In genomic region chr17:8365143-8365542, GRCh38 we compare ENCODE assay signal across 18 cellular contexts. TPM values are rescaled to one million over a fixed set of nuclear protein-coding genes. Genes with fewer than 3 reads are reported as not detected.
A peak's percentile ranks its signal among the peaks of the same experiment; 100 is the strongest.
DNase-seq lines count a peak whose midpoint lies in the region; ATAC-seq and TF ChIP-seq lines count a peak whose summit lies in the region.
"Had no signal": no experiment of that assay in that cellular context is flagged by ENCODE, and none has a peak within 500 bp of the region (broad histone marks: within the 10 kb centered on the region; RNA-seq: fewer than 3 reads in every experiment).

No MANE protein-coding gene starts in this region.

- peaks cover 11 to 19% of the 10 kb centered on the region in 2 experiments for H3K36me3 ChIP-seq in SK-N-SH (replicated peaks in 1 of 2; ENCODE audit: control insufficient read depth in 1 of 2, insufficient read depth in 2 of 2, low read length in 1 of 2)
- H3K36me3 ChIP-seq in fibroblast of lung (ENCODE audit: control insufficient read depth, insufficient read depth, low read length): peaks cover 3% of the 10 kb centered on the region
- peaks cover 12% of the 10 kb centered on the region for H3K36me3 ChIP-seq in osteoblast (ENCODE audit: insufficient read depth, low read length)

- H3K9ac ChIP-seq in SK-N-SH (no peak overlapping the region), fibroblast of lung (ENCODE audit: insufficient read depth, low read length) (no peak overlapping the region)

- H2AFZ ChIP-seq in SK-N-SH (ENCODE audit: low read depth): no peak overlapping the region
- no peak overlapping the region for H2AFZ ChIP-seq in fibroblast of lung (ENCODE audit: low read length)
- H2AFZ ChIP-seq in osteoblast (ENCODE audit: low read length): no peak overlapping the region

- no peaks in the 10 kb centered on the region for H3K9me2 ChIP-seq in SK-N-SH

- no peak for ATAC-seq in GM21723 (IDR thresholded peaks at IDR 0.05; ENCODE audit: unreplicated experiment)
- ATAC-seq in HG02981 (IDR thresholded peaks at IDR 0.05; ENCODE audit: unreplicated experiment): no peak
- ATAC-seq: T-helper 17 cell had no signal

- H3K9me3 ChIP-seq in SK-N-SH (no peaks in the 10 kb centered on the region), fibroblast of lung (ENCODE audit: control insufficient read depth, insufficient read depth, low read depth, low read length) (no peaks in the 10 kb centered on the region), osteoblast (ENCODE audit: low read depth, low read length) (no peaks in the 10 kb centered on the region)
- H3K9me3 ChIP-seq: esophagus squamous epithelium, neutrophil had no signal

- H3K4me2 ChIP-seq in SK-N-SH (no peak overlapping the region), fibroblast of lung (ENCODE audit: extremely low read depth, insufficient read depth, low read length) (no peak overlapping the region), osteoblast (ENCODE audit: insufficient read depth, low read length) (no peak overlapping the region)

- H3F3A ChIP-seq in SK-N-SH (replicated peaks; ENCODE audit: insufficient read depth): peaks cover 14% of the 10 kb centered on the region

- peaks cover 0 to 5% of the 10 kb centered on the region in 2 experiments; a peak in 2 of 4 replicates for H3K4me1 ChIP-seq in SK-N-SH (ENCODE audit: control insufficient read depth in 1 of 2, insufficient read depth in 2 of 2, low read depth in 1 of 2, low read length in 1 of 2)
- peaks cover 4% of the 10 kb centered on the region for H3K4me1 ChIP-seq in fibroblast of lung (ENCODE audit: control insufficient read depth, extremely low read depth, insufficient read depth, low read length)
- peaks cover 42% of the 10 kb centered on the region for H3K4me1 ChIP-seq in osteoblast (ENCODE audit: insufficient read depth, low read length)

- TF ChIP-seq CTCF in SK-N-SH (IDR thresholded peaks at IDR 0.05) (no peak), fibroblast of lung (conservative IDR thresholded peaks at IDR 0.05 in 1 of 2, IDR thresholded peaks at IDR 0.05 in 1 of 2; ENCODE audit: low read depth in 1 of 2, low read length in 2 of 2) (no peak), osteoblast (IDR thresholded peaks at IDR 0.05; ENCODE audit: extremely low read depth, low read depth, low read length) (no peak)

- H4K20me1 ChIP-seq in SK-N-SH (ENCODE audit: insufficient read depth) (no peaks in the 10 kb centered on the region), fibroblast of lung (ENCODE audit: control insufficient read depth, extremely low read depth, insufficient read depth, low read length) (no peaks in the 10 kb centered on the region), osteoblast (ENCODE audit: insufficient read depth, low read length) (no peaks in the 10 kb centered on the region)

- no peak for TF ChIP-seq RAD21 in SK-N-SH (IDR thresholded peaks at IDR 0.05; ENCODE audit: low read length)

- H3K27me3 ChIP-seq in SK-N-SH (ENCODE audit: insufficient read depth) (no peaks in the 10 kb centered on the region), fibroblast of lung (ENCODE audit: control insufficient read depth, insufficient read depth, low read length) (no peaks in the 10 kb centered on the region), osteoblast (ENCODE audit: insufficient read depth, low read length) (no peaks in the 10 kb centered on the region)
- H3K27me3 ChIP-seq: esophagus squamous epithelium, neutrophil had no signal

- 60% methylated on average over 1 of the region's 1 CpG for WGBS in SK-N-SH (ENCODE audit: low lambda C conversion rate)

- H3K4me3 ChIP-seq in SK-N-SH (ENCODE audit: low read depth in 2 of 2, low read length in 1 of 2) (no peak overlapping the region), fibroblast of lung (replicated peaks in 1 of 4; ENCODE audit: control extremely low read depth in 1 of 4, insufficient read depth in 1 of 4, low read depth in 3 of 4, low read length in 4 of 4) (no peak overlapping the region), osteoblast (ENCODE audit: insufficient read depth, low read length) (no peak overlapping the region)
- H3K4me3 ChIP-seq: coronary artery, esophagus squamous epithelium had no signal

- H3K27ac ChIP-seq in SK-N-SH (ENCODE audit: low read depth in 2 of 2, low read length in 1 of 2): peak overlapping the region; percentile 3 to 57; a peak in 3 of 4 replicates
- no peak overlapping the region for H3K27ac ChIP-seq in fibroblast of lung (ENCODE audit: insufficient read depth, low read length)
- H3K27ac ChIP-seq in osteoblast (ENCODE audit: low read depth, low read length): peak overlapping the region; percentile 72
- H3K27ac ChIP-seq: neutrophil had no signal

- H3K79me2 ChIP-seq in SK-N-SH (ENCODE audit: insufficient read depth): no peaks in the 10 kb centered on the region
- no peaks in the 10 kb centered on the region for H3K79me2 ChIP-seq in fibroblast of lung (ENCODE audit: control insufficient read depth, insufficient read depth, low read length)
- no peaks in the 10 kb centered on the region for H3K79me2 ChIP-seq in osteoblast (ENCODE audit: insufficient read depth, low read length)

- peak; percentile 45 for DNase-seq in EL
- no peak for DNase-seq in SK-N-SH
- DNase-seq in fibroblast of lung (ENCODE audit: low read depth in 2 of 2): peak; percentile 59 to 76
- DNase-seq in osteoblast (ENCODE audit: insufficient read length, low spot score, missing footprints): no peak
- DNase-seq in germinal center (ENCODE audit: low spot score): no peak
- no peak for DNase-seq in NCI-H345 treated with DMSO at 0.1 percent for 48 hours (lab: John Stamatoyannopoulos, UW; ENCODE audit: unreplicated experiment)
- DNase-seq: activated CD4-positive, alpha-beta T cell treated with anti-CD3 and anti-CD28 coated beads for 1 hour; activated T-cell treated with anti-CD3 and anti-CD28 coated beads for 4 hours; esophagus squamous epithelium; NCI-H2029; NCI-H748 treated with DMSO at 0.1 percent for 48 hours; T-helper 17 cell had no signal

- POLR2A ChIA-PET in SK-N-SH (lab: Yijun Ruan, JAX): interaction anchor here (0.9 kb wide), 1 partner anchor 10 kb away, joined by 3 read pairs; no protein-coding TSS in a partner anchor

- TF ChIP-seq EP300 in SK-N-SH (IDR thresholded peaks at IDR 0.05; ENCODE audit: borderline replicate concordance in 1 of 2, low read depth in 1 of 2, low read length in 1 of 2): no peak

- CTCF ChIA-PET in SK-N-SH (lab: Yijun Ruan, JAX): interaction anchor here (1.1 to 2.1 kb wide), 2 partner anchors 11 to 19 kb away, joined by 3 to 4 read pairs; no protein-coding TSS in a partner anchor

TF ChIP-seq in SK-N-SH, 30 proteins besides CTCF, POLR2A, EP300 and RAD21 (continues in another document):
- TF ChIP-seq, protein P1, sequence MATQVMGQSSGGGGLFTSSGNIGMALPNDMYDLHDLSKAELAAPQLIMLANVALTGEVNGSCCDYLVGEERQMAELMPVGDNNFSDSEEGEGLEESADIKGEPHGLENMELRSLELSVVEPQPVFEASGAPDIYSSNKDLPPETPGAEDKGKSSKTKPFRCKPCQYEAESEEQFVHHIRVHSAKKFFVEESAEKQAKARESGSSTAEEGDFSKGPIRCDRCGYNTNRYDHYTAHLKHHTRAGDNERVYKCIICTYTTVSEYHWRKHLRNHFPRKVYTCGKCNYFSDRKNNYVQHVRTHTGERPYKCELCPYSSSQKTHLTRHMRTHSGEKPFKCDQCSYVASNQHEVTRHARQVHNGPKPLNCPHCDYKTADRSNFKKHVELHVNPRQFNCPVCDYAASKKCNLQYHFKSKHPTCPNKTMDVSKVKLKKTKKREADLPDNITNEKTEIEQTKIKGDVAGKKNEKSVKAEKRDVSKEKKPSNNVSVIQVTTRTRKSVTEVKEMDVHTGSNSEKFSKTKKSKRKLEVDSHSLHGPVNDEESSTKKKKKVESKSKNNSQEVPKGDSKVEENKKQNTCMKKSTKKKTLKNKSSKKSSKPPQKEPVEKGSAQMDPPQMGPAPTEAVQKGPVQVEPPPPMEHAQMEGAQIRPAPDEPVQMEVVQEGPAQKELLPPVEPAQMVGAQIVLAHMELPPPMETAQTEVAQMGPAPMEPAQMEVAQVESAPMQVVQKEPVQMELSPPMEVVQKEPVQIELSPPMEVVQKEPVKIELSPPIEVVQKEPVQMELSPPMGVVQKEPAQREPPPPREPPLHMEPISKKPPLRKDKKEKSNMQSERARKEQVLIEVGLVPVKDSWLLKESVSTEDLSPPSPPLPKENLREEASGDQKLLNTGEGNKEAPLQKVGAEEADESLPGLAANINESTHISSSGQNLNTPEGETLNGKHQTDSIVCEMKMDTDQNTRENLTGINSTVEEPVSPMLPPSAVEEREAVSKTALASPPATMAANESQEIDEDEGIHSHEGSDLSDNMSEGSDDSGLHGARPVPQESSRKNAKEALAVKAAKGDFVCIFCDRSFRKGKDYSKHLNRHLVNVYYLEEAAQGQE (IDR thresholded peaks at IDR 0.05; ENCODE audit: low read depth, low read length): no peak
- TF ChIP-seq RCOR1 (IDR thresholded peaks at IDR 0.05; ENCODE audit: low read length): no peak

RNA-seq across cellular contexts. Expression of gene RPL26, which starts 17.9 kb away (rescaled TPM):
- polyA plus RNA-seq in SK-N-SH (2012; rRNA removed) (4,770 and 5,684 TPM in 2 replicates), fibroblast of lung (3,934 and 4,116 TPM in 2 replicates)
- 7,597 and 10,418 TPM in 2 replicates for polyA plus RNA-seq in SK-N-SH (2012; cell fraction: cytosol; rRNA removed)
- polyA plus RNA-seq in SK-N-SH (2012; cell fraction: nucleus; rRNA removed): 774 and 1,084 TPM in 2 replicates
- total RNA-seq in fibroblast of lung (2,663 and 4,635 TPM in 2 replicates), osteoblast (1,921 and 2,089 TPM in 2 replicates)
- polyA plus RNA-seq in fibroblast of lung (2012): 2,483 and 2,977 TPM in 2 replicates
- 89.9 and 95.0 TPM in 2 replicates for polyA minus RNA-seq in fibroblast of lung (ENCODE audit: low replicate concordance)

RNA-seq across cellular contexts. Expression of gene ODF4, which starts 25.5 kb away (rescaled TPM):
- polyA plus RNA-seq in SK-N-SH (2012; rRNA removed) (not detected in 2 replicates), fibroblast of lung (not detected in 2 replicates)
- not detected in 2 replicates for polyA plus RNA-seq in SK-N-SH (2012; cell fraction: cytosol; rRNA removed)
- polyA plus RNA-seq in SK-N-SH (2012; cell fraction: nucleus; rRNA removed): not detected in 2 replicates
- total RNA-seq in fibroblast of lung (not detected in 2 replicates), osteoblast (not detected in 2 replicates)
- polyA plus RNA-seq in fibroblast of lung (2012): not detected in 2 replicates
- not detected in 2 replicates for polyA minus RNA-seq in fibroblast of lung (ENCODE audit: low replicate concordance)
- total RNA-seq: esophagus squamous epithelium, mesenteric fat pad, T-helper 17 cell had no signal
- polyA plus RNA-seq: adipose tissue had no signal

RNA-seq across cellular contexts. Expression of gene RNF222, which starts 32.5 kb away (rescaled TPM):
- not detected in 2 replicates for polyA plus RNA-seq in SK-N-SH (2012; rRNA removed)
- polyA plus RNA-seq in SK-N-SH (2012; cell fraction: cytosol; rRNA removed): not detected in 2 replicates
- polyA plus RNA-seq in SK-N-SH (2012; cell fraction: nucleus; rRNA removed): not detected in 2 replicates
- not detected in 2 replicates for total RNA-seq in fibroblast of lung
- polyA plus RNA-seq in fibroblast of lung: not detected in 2 replicates
- polyA plus RNA-seq in fibroblast of lung (2012): not detected in 2 replicates
- not detected in 2 replicates for polyA minus RNA-seq in fibroblast of lung (ENCODE audit: low replicate concordance)
- not detected in 2 replicates for total RNA-seq in osteoblast
- total RNA-seq: mesenteric fat pad had no signal

RNA-seq across cellular contexts. Expression of gene ARHGEF15, which starts 55.1 kb away (rescaled TPM):
- polyA plus RNA-seq in SK-N-SH (2012; rRNA removed): not detected in 2 replicates
- polyA plus RNA-seq in SK-N-SH (2012; cell fraction: cytosol; rRNA removed): 0.01 TPM in 1 of 2 replicates, not detected in the other
- 0.05 TPM in 1 of 2 replicates, not detected in the other for polyA plus RNA-seq in SK-N-SH (2012; cell fraction: nucleus; rRNA removed)
- total RNA-seq in fibroblast of lung: not detected in 2 replicates
- not detected in 2 replicates for polyA plus RNA-seq in fibroblast of lung
- not detected in 2 replicates for polyA plus RNA-seq in fibroblast of lung (2012)
- polyA minus RNA-seq in fibroblast of lung (ENCODE audit: low replicate concordance): not detected in 2 replicates
- not detected in 2 replicates for total RNA-seq in osteoblast
- total RNA-seq: T-helper 17 cell had no signal

Comparison
In these comparisons a context has a peak if more than half of its experiments do, and no peak if none do; other contexts are left out.
1. DNase-seq: peak in EL (single experiment) and fibroblast of lung (2 of 2); none in SK-N-SH (single experiment), osteoblast (single experiment), germinal center (single experiment) and NCI-H345 treated with DMSO at 0.1 percent for 48 hours (single experiment).